ENCODE assay signal across 28 cellular contexts in the genomic region with DNA sequence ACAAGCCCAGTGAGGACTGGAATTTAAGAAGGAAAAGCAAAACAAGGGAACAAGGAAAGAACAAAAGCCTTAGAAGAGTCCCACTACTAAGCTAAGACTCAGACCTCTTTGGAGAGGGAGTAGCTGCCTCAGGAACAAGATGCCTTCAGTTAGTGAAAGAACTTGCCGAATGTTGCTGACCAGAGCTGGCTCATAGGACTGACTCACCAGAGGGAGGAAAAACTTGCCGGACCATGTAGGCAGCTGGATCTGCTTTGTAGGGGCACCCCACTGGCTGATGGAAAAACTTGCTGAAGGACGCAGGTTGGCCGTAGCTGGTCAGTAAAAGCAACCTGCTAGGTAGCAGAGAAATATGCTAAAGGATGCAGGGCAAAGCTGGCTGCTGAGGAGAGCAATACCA. TPM values are rescaled to one million over a fixed set of nuclear protein-coding genes. Genes with fewer than 3 reads are reported as not detected.
DNase-seq lines count a peak whose midpoint lies in the region; ATAC-seq and TF ChIP-seq lines count a peak whose summit lies in the region.
"Had no signal": no experiment of that assay in that cellular context is flagged by ENCODE, and none has a peak within 500 bp of the region (broad histone marks: within the 10 kb centered on the region; RNA-seq: fewer than 3 reads in every experiment).

No MANE protein-coding gene starts in this region.

- no peak overlapping the region for H3K4me3 Mint-ChIP-seq in endodermal cell
- no peak overlapping the region for H3K4me3 Mint-ChIP-seq in activated T-cell treated with anti-CD3 and anti-CD28 coated beads, Interleukin-2, amount 50 U/mL, for 24 hours
- H3K4me3 Mint-ChIP-seq: activated CD8-positive, alpha-beta T cell treated with anti-CD3 and anti-CD28 coated beads for 36 hours; activated naive CD8-positive, alpha-beta T cell treated with anti-CD3 and anti-CD28 coated beads for 36 hours; H9; naive thymus-derived CD4-positive, alpha-beta T cell; T-helper 1 cell treated with Interleukin-12 subunit alpha and Interleukin-12 subunit beta and Interleukin-4 antibody, amounts not matched to agents 30 μg/mL and 1 μg/mL, for 36 hours had no signal

- no peaks in the 10 kb centered on the region for H3K27me3 Mint-ChIP-seq in endodermal cell (ENCODE audit: insufficient read depth)
- H3K27me3 Mint-ChIP-seq in activated T-cell treated with anti-CD3 and anti-CD28 coated beads, Interleukin-2, amount 50 U/mL, for 24 hours, result no peaks in the 10 kb centered on the region

- intact Hi-C loops in esophagus squamous epithelium (cut with DNase I), result no loop called here

- TF ChIP-seq EP300 in SK-N-SH (IDR thresholded peaks at IDR 0.05; ENCODE audit: borderline replicate concordance in 1 of 2, low read depth in 1 of 2, low read length in 1 of 2), result no peak

- H3K4me3 ChIP-seq in GM23248, result no peak overlapping the region
- no peak overlapping the region for H3K4me3 ChIP-seq in RWPE2 (ENCODE audit: severe bottlenecking)
- H3K4me3 ChIP-seq in endodermal cell (ENCODE audit: low read length), result no peak overlapping the region
- H3K4me3 ChIP-seq in SK-N-SH (ENCODE audit: low read depth in 2 of 2, low read length in 1 of 2), result no peak overlapping the region
- no peak overlapping the region for H3K4me3 ChIP-seq in esophagus squamous epithelium
- H3K4me3 ChIP-seq: ascending aorta, prostate gland, SK-N-MC, testis had no signal

- TF ChIP-seq CTCF in RWPE2 (IDR thresholded peaks at IDR 0.05; ENCODE audit: poor library complexity, severe bottlenecking) (no peak), endodermal cell (conservative IDR thresholded peaks at IDR 0.05) (no peak), SK-N-SH (IDR thresholded peaks at IDR 0.05) (no peak), esophagus squamous epithelium (IDR thresholded peaks at IDR 0.05) (no peak)

- H3K27ac Mint-ChIP-seq in endodermal cell, result no peak overlapping the region
- H3K27ac Mint-ChIP-seq in activated T-cell treated with anti-CD3 and anti-CD28 coated beads, Interleukin-2, amount 50 U/mL, for 24 hours, result no peak overlapping the region
- H3K27ac Mint-ChIP-seq: activated CD8-positive, alpha-beta T cell treated with anti-CD3 and anti-CD28 coated beads for 36 hours; activated naive CD8-positive, alpha-beta T cell treated with anti-CD3 and anti-CD28 coated beads for 36 hours; H9; naive thymus-derived CD4-positive, alpha-beta T cell; T-helper 1 cell treated with Interleukin-12 subunit alpha and Interleukin-12 subunit beta and Interleukin-4 antibody, amounts not matched to agents 30 μg/mL and 1 μg/mL, for 36 hours had no signal

- H2AFZ ChIP-seq in GM23248, result no peak overlapping the region
- H2AFZ ChIP-seq in SK-N-SH (ENCODE audit: low read depth), result no peak overlapping the region

- TF ChIP-seq RAD21 in SK-N-SH (IDR thresholded peaks at IDR 0.05; ENCODE audit: low read length), result no peak

- ATAC-seq in RWPE2 (ENCODE audit: low read depth) (peak; percentile 48; the same call in 1 of the 3 replicates), HG03139 (IDR thresholded peaks at IDR 0.05; ENCODE audit: unreplicated experiment) (no peak)
- ATAC-seq: activated CD8-positive, alpha-beta T cell treated with anti-CD3 and anti-CD28 coated beads for 36 hours; naive thymus-derived CD4-positive, alpha-beta T cell had no signal

- H3F3A ChIP-seq in GM23248 (ENCODE audit: insufficient read depth) (no peaks in the 10 kb centered on the region), SK-N-SH (replicated peaks; ENCODE audit: insufficient read depth) (no peaks in the 10 kb centered on the region)

- H3K79me2 ChIP-seq in GM23248 (ENCODE audit: insufficient read depth) (no peaks in the 10 kb centered on the region), SK-N-SH (ENCODE audit: insufficient read depth) (no peaks in the 10 kb centered on the region)

- CTCF ChIA-PET in SK-N-SH (lab: Yijun Ruan, JAX), result interaction anchor here (0.9 to 1.3 kb wide), 2 partner anchors 203 to 207 kb away, joined by 3 to 4 read pairs; no protein-coding TSS in a partner anchor

- 58 to 59% methylated on average over 4 of the region's 4 CpGs for WGBS in GM23248 (ENCODE audit: low coverage in 1 of 2, low lambda C conversion rate in 2 of 2, missing lambda C conversion rate in 2 of 2), 2 experiments
- 92 to 96% methylated on average over 4 of the region's 4 CpGs for WGBS in endodermal cell (ENCODE audit: insufficient coverage in 1 of 2, insufficient read length in 1 of 2), 2 experiments
- WGBS in SK-N-SH (ENCODE audit: low lambda C conversion rate), result 25% methylated on average over 2 of the region's 4 CpGs
- WGBS in esophagus squamous epithelium, 2 donors, result 77 to 79% methylated on average over 4 of the region's 4 CpGs

- H3K9me3 ChIP-seq in GM23248 (ENCODE audit: low read depth) (no peaks in the 10 kb centered on the region), RWPE2 (ENCODE audit: severe bottlenecking) (no peaks in the 10 kb centered on the region), endodermal cell (ENCODE audit: control insufficient read depth, low read length) (peaks cover 9% of the 10 kb centered on the region), SK-N-SH (no peaks in the 10 kb centered on the region), esophagus squamous epithelium (no peaks in the 10 kb centered on the region)
- H3K9me3 ChIP-seq: ascending aorta, Caco-2, prostate gland, testis had no signal

- TF ChIP-seq POLR2A in esophagus squamous epithelium (IDR thresholded peaks at IDR 0.05), result no peak

- H3K4me1 ChIP-seq in GM23248 (ENCODE audit: insufficient read depth) (no peaks in the 10 kb centered on the region), RWPE2 (ENCODE audit: insufficient read depth, poor library complexity, severe bottlenecking) (no peaks in the 10 kb centered on the region), endodermal cell (ENCODE audit: control insufficient read depth, insufficient read depth, low read length) (peaks cover under 1% of the 10 kb centered on the region), SK-N-SH (ENCODE audit: control insufficient read depth in 1 of 2, insufficient read depth in 2 of 2, low read depth in 1 of 2, low read length in 1 of 2) (no peaks in the 10 kb centered on the region), esophagus squamous epithelium (no peaks in the 10 kb centered on the region)
- H3K4me1 ChIP-seq: ascending aorta, Caco-2, prostate gland, testis had no signal

- H3K27me3 ChIP-seq in GM23248 (replicated peaks; ENCODE audit: insufficient read depth) (no peaks in the 10 kb centered on the region), RWPE2 (ENCODE audit: insufficient read depth, poor library complexity, severe bottlenecking) (peaks cover 4% of the 10 kb centered on the region), endodermal cell (ENCODE audit: control insufficient read depth, insufficient read depth, low read length, poor library complexity, severe bottlenecking) (peaks cover 3% of the 10 kb centered on the region), SK-N-SH (ENCODE audit: insufficient read depth) (no peaks in the 10 kb centered on the region; the same call in none of the 2 replicates), esophagus squamous epithelium (no peaks in the 10 kb centered on the region)
- H3K27me3 ChIP-seq: ascending aorta, testis had no signal

- H3K36me3 Mint-ChIP-seq in endodermal cell (ENCODE audit: low read depth), result no peaks in the 10 kb centered on the region
- H3K36me3 Mint-ChIP-seq in activated T-cell treated with anti-CD3 and anti-CD28 coated beads, Interleukin-2, amount 50 U/mL, for 24 hours (ENCODE audit: low read depth), result no peaks in the 10 kb centered on the region
- H3K36me3 Mint-ChIP-seq: activated naive CD8-positive, alpha-beta T cell treated with anti-CD3 and anti-CD28 coated beads for 36 hours; naive thymus-derived CD4-positive, alpha-beta T cell had no signal

- H3K9ac ChIP-seq in GM23248 (no peak overlapping the region), endodermal cell (ENCODE audit: extremely low read depth, low read length, poor library complexity, severe bottlenecking) (no peak overlapping the region), SK-N-SH (no peak overlapping the region)

- POLR2A ChIA-PET in SK-N-SH (lab: Yijun Ruan, JAX), result interaction anchor here (0.6 kb wide), 1 partner anchor 86 kb away, joined by 5 read pairs; no protein-coding TSS in a partner anchor

- H3K27ac ChIP-seq in GM23248 (no peak overlapping the region), RWPE2 (ENCODE audit: poor library complexity, severe bottlenecking) (no peak overlapping the region), endodermal cell (ENCODE audit: low read depth, low read length) (no peak overlapping the region), SK-N-SH (ENCODE audit: low read depth in 2 of 2, low read length in 1 of 2) (no peak overlapping the region), esophagus squamous epithelium (no peak overlapping the region)
- H3K27ac ChIP-seq: ascending aorta, C4-2B, prostate gland, SK-N-MC, testis had no signal

- H3K9me2 ChIP-seq in GM23248 (ENCODE audit: insufficient read depth), result no peaks in the 10 kb centered on the region
- H3K9me2 ChIP-seq in SK-N-SH, result no peaks in the 10 kb centered on the region

- H3K9me3 Mint-ChIP-seq in endodermal cell, result peaks cover 1% of the 10 kb centered on the region
- no peaks in the 10 kb centered on the region for H3K9me3 Mint-ChIP-seq in activated T-cell treated with anti-CD3 and anti-CD28 coated beads, Interleukin-2, amount 50 U/mL, for 24 hours
- H3K9me3 Mint-ChIP-seq: activated CD8-positive, alpha-beta T cell treated with anti-CD3 and anti-CD28 coated beads for 36 hours; activated naive CD8-positive, alpha-beta T cell treated with anti-CD3 and anti-CD28 coated beads for 36 hours; H9; naive thymus-derived CD4-positive, alpha-beta T cell; T-helper 1 cell treated with Interleukin-12 subunit alpha and Interleukin-12 subunit beta and Interleukin-4 antibody, amounts not matched to agents 30 μg/mL and 1 μg/mL, for 36 hours had no signal

- H3K36me3 ChIP-seq in GM23248 (ENCODE audit: low read depth), result no peaks in the 10 kb centered on the region
- no peaks in the 10 kb centered on the region for H3K36me3 ChIP-seq in RWPE2 (ENCODE audit: low read depth)
- no peaks in the 10 kb centered on the region for H3K36me3 ChIP-seq in endodermal cell (ENCODE audit: control insufficient read depth, insufficient read depth, low read length)
- no peaks in the 10 kb centered on the region for H3K36me3 ChIP-seq in SK-N-SH (replicated peaks in 1 of 2; ENCODE audit: control insufficient read depth in 1 of 2, insufficient read depth in 2 of 2, low read length in 1 of 2)
- H3K36me3 ChIP-seq in esophagus squamous epithelium, result no peaks in the 10 kb centered on the region
- H3K36me3 ChIP-seq: ascending aorta, prostate gland had no signal

- peaks cover 12% of the 10 kb centered on the region for H3K4me1 Mint-ChIP-seq in endodermal cell
- no peaks in the 10 kb centered on the region for H3K4me1 Mint-ChIP-seq in activated T-cell treated with anti-CD3 and anti-CD28 coated beads, Interleukin-2, amount 50 U/mL, for 24 hours (ENCODE audit: low read depth)
- H3K4me1 Mint-ChIP-seq: activated naive CD8-positive, alpha-beta T cell treated with anti-CD3 and anti-CD28 coated beads for 36 hours; H9; naive thymus-derived CD4-positive, alpha-beta T cell had no signal

- H4K20me1 ChIP-seq in GM23248 (ENCODE audit: insufficient read depth) (no peaks in the 10 kb centered on the region), SK-N-SH (ENCODE audit: insufficient read depth) (no peaks in the 10 kb centered on the region)

- in situ Hi-C loops in GM23248 (cut with MboI), result no loop called here

- DNase-seq in GM23248 (peak; percentile 63), RWPE2 (ENCODE audit: low spot score) (no peak), endodermal cell (peak; percentile 47), iris pigment epithelial cell (ENCODE audit: low read depth) (peak; percentile 44), SK-N-SH (no peak), esophagus squamous epithelium (lab: John Stamatoyannopoulos, UW) (no peak)
- DNase-seq in activated T-cell treated with anti-CD3 and anti-CD28 coated beads, Interleukin-2, amount 50 U/mL, for 24 hours, result no peak
- DNase-seq: activated CD4-positive, CD25-positive, alpha-beta regulatory T cell treated with anti-CD3 and anti-CD28 coated beads, Interleukin-2, amount 50 U/mL, for 72 hours; activated CD8-positive, alpha-beta T cell treated with anti-CD3 and anti-CD28 coated beads for 36 hours; activated effector memory CD4-positive, alpha-beta T cell treated with Interleukin-2 at 50 U/mL for 16 hours; activated naive CD8-positive, alpha-beta T cell treated with anti-CD3 and anti-CD28 coated beads for 36 hours; Caco-2; cerebellar nuclear complex; H9; kidney; midbrain; naive thymus-derived CD4-positive, alpha-beta T cell; NCI-H1105 treated with DMSO at 0.1 percent for 48 hours; NCI-H1930; NCI-H526 treated with DMSO at 0.1 percent for 48 hours; stimulated activated naive CD4-positive, alpha-beta T cell treated with Interleukin-2 at 50 U/mL for 16 hours; testis had no signal

- no peak overlapping the region for H3K4me2 ChIP-seq in GM23248 (ENCODE audit: unreplicated experiment)
- H3K4me2 ChIP-seq in SK-N-SH, result no peak overlapping the region

RNA-seq across cellular contexts. Expression of a gene that starts 15.3 kb away (rescaled TPM):
- total RNA-seq in GM23248 (2014; rRNA removed; shearing (Covaris generic)), result 0.54 and 1.1 TPM in 2 replicates
- polyA plus RNA-seq in GM23248 (2016; fragmentation: Nextera tagmentation; extraction: Ambion mirVana), result 0.06 and 0.08 TPM in 2 replicates
- total RNA-seq in endodermal cell, result 10 to 100 TPM in 1 of 2 donors, 1 to 10 TPM in 1; 8.8 to 12.3 TPM
- polyA plus RNA-seq in endodermal cell (2013, experiment 1 of 2), result 9.0 TPM
- polyA plus RNA-seq in endodermal cell (2013, experiment 2 of 2), result 8.4 TPM
- polyA plus RNA-seq in SK-N-SH (2012; rRNA removed), result 0.07 and 0.21 TPM in 2 replicates
- 0.14 and 0.28 TPM in 2 replicates for polyA plus RNA-seq in SK-N-SH (2012; cell fraction: cytosol; rRNA removed)
- polyA plus RNA-seq in SK-N-SH (2012; cell fraction: nucleus; rRNA removed), result 0.19 and 0.23 TPM in 2 replicates
- 1 to 10 TPM in 2 of 4 donors, under 1 TPM in 2; 0.66 to 2.7 (median 1.6) TPM for total RNA-seq in esophagus squamous epithelium

Comparison
In these comparisons a context has a peak if more than half of its experiments do, and no peak if none do; other contexts are left out.
1. DNase-seq: peak in GM23248 (single experiment), endodermal cell (single experiment) and iris pigment epithelial cell (single experiment); none in RWPE2 (single experiment), SK-N-SH (single experiment), activated T-cell treated with anti-CD3 and anti-CD28 coated beads, Interleukin-2, amount 50 U/mL, for 24 hours (single experiment) and esophagus squamous epithelium (single experiment).